In the genomic region with DNA sequence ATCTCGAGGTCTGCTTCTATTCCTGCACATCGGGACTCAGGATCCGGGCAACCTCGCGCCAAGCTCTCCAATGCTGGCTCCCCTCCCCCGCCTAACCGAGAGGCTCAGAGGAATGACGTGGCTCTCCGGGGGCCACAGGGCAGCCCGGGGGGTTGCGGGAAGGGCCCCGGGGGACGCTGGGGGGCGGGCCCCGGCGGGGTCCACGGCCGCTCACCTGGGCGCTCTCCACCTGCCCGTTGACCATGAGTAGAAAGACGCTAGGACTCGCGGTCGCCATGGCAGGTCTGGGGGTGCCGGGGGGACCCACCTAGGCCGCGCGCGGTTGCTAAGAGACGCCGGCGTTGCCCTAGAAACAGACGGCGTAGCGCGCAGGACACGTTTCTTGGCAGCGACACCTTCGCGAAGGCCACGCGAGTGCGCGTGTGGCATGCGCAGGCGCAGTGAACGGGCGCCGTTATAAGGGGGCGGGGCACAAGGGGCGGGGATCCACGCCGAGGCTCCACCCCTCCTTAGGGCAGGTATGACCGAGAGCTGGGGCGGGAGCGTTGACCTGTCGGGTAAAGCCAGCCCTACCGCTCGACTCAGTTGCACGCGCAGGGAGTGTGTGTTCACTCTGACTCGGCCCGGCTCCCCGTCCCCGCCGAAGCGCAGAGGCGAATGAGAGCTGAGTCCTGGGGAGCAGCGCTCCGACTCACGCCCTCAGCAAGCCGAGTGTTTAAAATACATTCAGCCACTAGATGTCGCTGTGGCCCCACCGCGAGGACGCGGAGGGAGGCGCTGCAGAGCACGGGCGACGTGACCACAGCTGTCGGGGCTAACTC, we compare ENCODE assay signal across 8 cellular contexts. TPM values are rescaled to one million over a fixed set of nuclear protein-coding genes. Genes with fewer than 3 reads are reported as not detected.
DNase-seq lines count a peak whose midpoint lies in the region; ATAC-seq, FAIRE-seq and TF ChIP-seq lines count a peak whose summit lies in the region.

A gene with protein sequence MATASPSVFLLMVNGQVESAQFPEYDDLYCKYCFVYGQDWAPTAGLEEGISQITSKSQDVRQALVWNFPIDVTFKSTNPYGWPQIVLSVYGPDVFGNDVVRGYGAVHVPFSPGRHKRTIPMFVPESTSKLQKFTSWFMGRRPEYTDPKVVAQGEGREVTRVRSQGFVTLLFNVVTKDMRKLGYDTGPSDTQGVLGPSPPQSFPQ (minus strand): TSS at position 431 of the 821 bp plus-strand sequence. CDS start 154 bp downstream, at position 277.

- DNase-seq in AG08396 (ENCODE audit: low spot score) (peak; percentile 99), NCI-H226 (peak; percentile 89), chondrocyte (ENCODE audit: low spot score) (peak; percentile 94), kidney (peak; percentile 98)
- DNase-seq in activated CD4-positive, CD25-positive, alpha-beta regulatory T cell treated with anti-CD3 and anti-CD28 coated beads, Interleukin-2, amount 50 U/mL, for 72 hours: peak; percentile 90
- peak; percentile 89 for DNase-seq in stimulated activated CD4-positive, alpha-beta T cell treated with anti-CD3 and anti-CD28 coated beads, Interleukin-15, amount 100 ng/mL, for 24 hours

- peak within 1 kb of the TSS; percentile 4 to 94 for H3K9ac ChIP-seq in kidney (ENCODE audit: low read length in 2 of 2)

- no peaks in the 10 kb centered on the region for H3K27me3 Mint-ChIP-seq in chondrocyte (ENCODE audit: low read depth)

- H3K4me1 ChIP-seq in kidney (ENCODE audit: control insufficient read depth in 1 of 2, insufficient read depth in 1 of 2, low read depth in 1 of 2, low read length in 2 of 2): peaks cover 0 to 5% of the 10 kb centered on the region in 2 donors

- peak within 1 kb of the TSS; percentile 60 to 85 for H3K4me3 ChIP-seq in kidney (ENCODE audit: low read length in 2 of 2)

- H3K27ac ChIP-seq in kidney (ENCODE audit: low read depth in 2 of 2, low read length in 2 of 2): peak within 1 kb of the TSS; percentile 50 to 86

- peak within 1 kb of the TSS; percentile 82 for H3K27ac Mint-ChIP-seq in chondrocyte (ENCODE audit: unreplicated experiment)

- intact Hi-C loops in kidney (cut with DNase I): loop anchor here (10.0 kb wide), 1 partner anchor 82 kb away; no protein-coding TSS in a partner anchor

- H3K9me3 ChIP-seq in kidney (ENCODE audit: control insufficient read depth in 1 of 2, low read length in 2 of 2): no peaks in the 10 kb centered on the region

- TF ChIP-seq CTCF in chondrocyte (IDR thresholded peaks at IDR 0.05): peak; percentile 100
- peak; percentile 98 for TF ChIP-seq CTCF in kidney (IDR thresholded peaks at IDR 0.05; ENCODE audit: borderline replicate concordance, extremely low read depth, insufficient read depth)

- no peak for FAIRE-seq in kidney (lab: Jason Lieb, UNC)

- peaks cover 5% of the 10 kb centered on the region for H3K36me3 Mint-ChIP-seq in chondrocyte (ENCODE audit: low read depth)

- peaks cover 0 to 5% of the 10 kb centered on the region in 2 donors for H3K36me3 ChIP-seq in kidney (ENCODE audit: control insufficient read depth in 1 of 2, insufficient read depth in 2 of 2, low read length in 2 of 2)

- H3K4me3 Mint-ChIP-seq in chondrocyte (ENCODE audit: unreplicated experiment): peak within 1 kb of the TSS; percentile 86

- no peaks in the 10 kb centered on the region for H3K9me3 Mint-ChIP-seq in chondrocyte (ENCODE audit: low read depth)

- peak; percentile 85 for ATAC-seq in GM18870 (IDR thresholded peaks at IDR 0.05; ENCODE audit: unreplicated experiment)
- peak; percentile 71 for ATAC-seq in HG03139 (IDR thresholded peaks at IDR 0.05; ENCODE audit: unreplicated experiment)

- H3K4me1 Mint-ChIP-seq in chondrocyte (ENCODE audit: low read depth): peaks cover 41% of the 10 kb centered on the region

RNA-seq across cellular contexts. Expression of the gene that starts here (rescaled TPM):
- total RNA-seq in chondrocyte: 9.4 to 22.0 TPM (median 9.9 TPM) in 3 replicates
- total RNA-seq in kidney: 32.1 TPM
- polyA plus RNA-seq in kidney (ENCODE audit: insufficient read depth, low read depth, low replicate concordance): 67.5 TPM

Comparison
In these comparisons a context has a peak if more than half of its experiments do, and no peak if none do; other contexts are left out.
1. Peak in every context shown above with its lines: DNase-seq, ATAC-seq, H3K4me3 ChIP-seq and H3K27ac ChIP-seq.